In the genomic region with DNA sequence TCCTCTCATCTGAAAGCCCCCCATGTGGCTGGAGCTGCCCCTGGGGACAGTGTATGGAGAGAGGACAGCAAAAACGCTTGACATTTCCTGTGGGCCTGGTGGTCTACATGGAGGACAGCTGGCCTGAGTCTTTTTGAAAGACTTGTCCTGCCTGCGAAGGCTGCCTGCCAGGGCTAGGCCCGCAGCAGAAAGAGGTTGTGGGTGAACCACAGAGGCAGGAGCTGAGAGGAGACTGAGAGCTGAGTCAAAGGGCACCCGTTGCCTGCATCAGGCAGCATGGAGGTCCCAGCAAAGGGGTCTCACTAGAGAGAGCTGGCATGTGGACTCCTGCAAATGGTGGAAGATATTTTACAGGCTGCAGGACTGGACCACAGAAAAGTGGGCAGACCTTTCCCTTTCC, we compare ENCODE assay signal across 14 cellular contexts.
"Had no signal": no experiment of that assay in that cellular context is flagged by ENCODE, and none has a peak within 500 bp of the region (broad histone marks: within the 10 kb centered on the region; RNA-seq: fewer than 3 reads in every experiment).

No MANE protein-coding gene starts in this region.

- H3K27ac ChIP-seq: heart right ventricle, left lung, neutrophil, SJSA1, upper lobe of left lung, WERI-Rb-1 had no signal

- DNase-seq: activated CD4-positive, alpha-beta T cell treated with anti-CD3 and anti-CD28 coated beads for 4 hours; activated CD8-positive, alpha-beta memory T cell treated with anti-CD3 and anti-CD28 coated beads for 24 hours; activated gamma-delta T cell; activated T-cell treated with anti-CD3 and anti-CD28 coated beads, Interleukin-2, amount 50 U/mL, for 1 hour; foreskin melanocyte; heart right ventricle; left lung; posterior cingulate gyrus; stimulated activated naive B cell treated with anti-CD40 and anti-IgM and Interleukin-4, amounts not matched to agents 10 μg/mL and 1 μg/mL and 100 μg/mL, for 72 hours; upper lobe of left lung; WERI-Rb-1 had no signal

- ATAC-seq: left lung; stimulated activated naive B cell treated with anti-CD40 and anti-IgM and Interleukin-4, amounts not matched to agents 10 μg/mL and 1 μg/mL and 100 μg/mL, for 72 hours had no signal

- H3K27me3 ChIP-seq: heart right ventricle, left lung, neutrophil, SJSA1, upper lobe of left lung had no signal

- H3K4me3 Mint-ChIP-seq: stimulated activated naive B cell treated with anti-CD40 and anti-IgM and Interleukin-4, amounts not matched to agents 10 μg/mL and 1 μg/mL and 100 μg/mL, for 72 hours had no signal

- H3K36me3 ChIP-seq: heart right ventricle, left lung, neutrophil, SJSA1, upper lobe of left lung, WERI-Rb-1 had no signal

- H3K9me3 Mint-ChIP-seq: stimulated activated naive B cell treated with anti-CD40 and anti-IgM and Interleukin-4, amounts not matched to agents 10 μg/mL and 1 μg/mL and 100 μg/mL, for 72 hours had no signal

- H3K4me3 ChIP-seq: heart right ventricle, left lung, SJSA1, smooth muscle cell, upper lobe of left lung had no signal

- H3K9me3 ChIP-seq: heart right ventricle, left lung, neutrophil, SJSA1, upper lobe of left lung had no signal

- H3K27me3 Mint-ChIP-seq: stimulated activated naive B cell treated with anti-CD40 and anti-IgM and Interleukin-4, amounts not matched to agents 10 μg/mL and 1 μg/mL and 100 μg/mL, for 72 hours had no signal
